In the genomic region with DNA sequence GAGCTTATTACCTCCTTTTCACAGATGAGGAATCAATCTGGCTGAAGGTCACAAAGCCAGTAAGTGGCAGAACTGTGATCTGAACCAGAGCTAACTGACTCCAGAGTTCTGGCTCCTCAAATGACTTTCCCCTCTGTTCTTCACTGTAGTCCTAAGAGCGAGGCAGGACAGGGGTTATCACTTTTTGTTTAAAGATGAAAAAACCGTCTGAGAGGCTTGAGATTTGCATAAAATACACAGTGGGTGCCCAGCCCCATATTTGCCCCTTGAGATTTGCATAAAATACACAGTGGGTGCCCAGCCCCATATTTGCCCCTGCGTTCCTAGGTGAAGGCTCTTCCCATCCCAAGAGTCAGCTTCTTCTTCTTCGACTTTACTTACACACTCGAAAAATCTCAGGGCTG, we compare ENCODE assay signal across 8 cellular contexts. TPM values are rescaled to one million over a fixed set of nuclear protein-coding genes. Genes with fewer than 3 reads are reported as not detected.
DNase-seq lines count a peak whose midpoint lies in the region; ATAC-seq, FAIRE-seq and TF ChIP-seq lines count a peak whose summit lies in the region.

No MANE protein-coding gene starts in this region.

- intact Hi-C loops in CD4-positive, alpha-beta T cell (cut with DNase I, micrococcal nuclease) = no loop called here
- intact Hi-C loops in upper lobe of right lung (cut with DNase I) = no loop called here

- CTCF ChIA-PET in CD4-positive, alpha-beta T cell (lab: Charles Lee) = no interaction called here

- FAIRE-seq in bronchial epithelial cell (lab: Jason Lieb, UNC) = no peak

- DNase-seq in CD4-positive, alpha-beta T cell = no peak
- DNase-seq in bronchial epithelial cell (ENCODE audit: low read depth) (no peak), medulla oblongata (ENCODE audit: extremely low spot score) (peak; percentile 45), upper lobe of right lung (no peak)
- no peak for DNase-seq in NK-92 treated with Interleukin-12 subunit alpha and Interleukin-12 subunit beta, amount 100 ng/mL, for 24 hours (lab: John Stamatoyannopoulos, UW)
- no peak for DNase-seq in activated CD8-positive, alpha-beta memory T cell treated with anti-CD3 and anti-CD28 coated beads, Interleukin-2, amount 50 U/mL, for 48 hours

- POLR2A ChIA-PET in CD4-positive, alpha-beta T cell (lab: Charles Lee) = interaction anchor here (0.9 to 2.3 kb wide), 4 partner anchors 9 to 17 kb away, joined by 3 to 28 read pairs (median 7); a partner anchor contains a TSS

- peaks cover 5% of the 10 kb centered on the region for H3K36me3 Mint-ChIP-seq in CD4-positive, alpha-beta T cell (ENCODE audit: low read depth)

- no peak overlapping the region for H3K27ac Mint-ChIP-seq in CD4-positive, alpha-beta T cell

- peak overlapping the region; percentile 83 for H3K9ac ChIP-seq in HUES64 (ENCODE audit: low read depth, low read length)

- no peak for TF ChIP-seq CTCF in CD4-positive, alpha-beta T cell (IDR thresholded peaks at IDR 0.05)
- TF ChIP-seq CTCF in bronchial epithelial cell (IDR thresholded peaks at IDR 0.05; ENCODE audit: insufficient read depth, low read length, severe bottlenecking) = no peak
- TF ChIP-seq CTCF in upper lobe of right lung (IDR thresholded peaks at IDR 0.05) = no peak

- peaks cover 33% of the 10 kb centered on the region for H3K4me1 ChIP-seq in HUES64 (ENCODE audit: insufficient read depth, low read length)
- peaks cover 16% of the 10 kb centered on the region for H3K4me1 ChIP-seq in upper lobe of right lung

- no peaks in the 10 kb centered on the region for H3K27me3 Mint-ChIP-seq in CD4-positive, alpha-beta T cell

- H3K4me1 Mint-ChIP-seq in CD4-positive, alpha-beta T cell (ENCODE audit: low read depth) = peaks cover 24% of the 10 kb centered on the region

- H3K4me3 ChIP-seq in HUES64 (ENCODE audit: low read length) (peak overlapping the region; percentile 88), bronchial epithelial cell (ENCODE audit: low read depth, low read length) (peak overlapping the region; percentile 75), upper lobe of right lung (peak overlapping the region; percentile 81)

- no peaks in the 10 kb centered on the region for H3K9me3 Mint-ChIP-seq in CD4-positive, alpha-beta T cell

- no peak overlapping the region for H3K27ac ChIP-seq in CD4-positive, alpha-beta T cell (ENCODE audit: low read depth, low read length)
- peak overlapping the region; percentile 78 for H3K27ac ChIP-seq in HUES64 (ENCODE audit: low read depth, low read length)
- peak overlapping the region; percentile 82 for H3K27ac ChIP-seq in upper lobe of right lung

- 11% methylated on average over 5 of the region's 5 CpGs for WGBS in HUES64

- H3K27me3 ChIP-seq in CD4-positive, alpha-beta T cell (ENCODE audit: control insufficient read depth, insufficient read depth, low read length) = no peaks in the 10 kb centered on the region
- H3K27me3 ChIP-seq in HUES64 (ENCODE audit: insufficient read depth, low read length) (no peaks in the 10 kb centered on the region), bronchial epithelial cell (ENCODE audit: control insufficient read depth, insufficient read depth, low read length) (no peaks in the 10 kb centered on the region), upper lobe of right lung (no peaks in the 10 kb centered on the region)

- H3K9me3 ChIP-seq in CD4-positive, alpha-beta T cell (ENCODE audit: control insufficient read depth, low read length) = no peaks in the 10 kb centered on the region
- H3K9me3 ChIP-seq in HUES64 (ENCODE audit: insufficient read depth, low read depth, low read length) (no peaks in the 10 kb centered on the region), upper lobe of right lung (no peaks in the 10 kb centered on the region)

- H3K36me3 ChIP-seq in HUES64 (ENCODE audit: insufficient read depth, low read length) = peaks cover 8% of the 10 kb centered on the region
- peaks cover under 1% of the 10 kb centered on the region for H3K36me3 ChIP-seq in bronchial epithelial cell (ENCODE audit: control insufficient read depth, insufficient read depth, low read length)
- H3K36me3 ChIP-seq in upper lobe of right lung = no peaks in the 10 kb centered on the region

- H3K4me3 Mint-ChIP-seq in CD4-positive, alpha-beta T cell = peak overlapping the region; percentile 86

- no peak for ATAC-seq in CD4-positive, alpha-beta T cell (ENCODE audit: poor library complexity)
- peak; percentile 40 for ATAC-seq in GM21360 (IDR thresholded peaks at IDR 0.05; ENCODE audit: unreplicated experiment)
- no peak for ATAC-seq in upper lobe of right lung

RNA-seq across cellular contexts. Expression of a gene that starts 0.7 kb away (rescaled TPM):
- total RNA-seq in CD4-positive, alpha-beta T cell = 1 to 10 TPM in 1 of 2 experiments, under 1 TPM in 1; 0.81 to 2.3 TPM
- 12.5 TPM for polyA plus RNA-seq in HUES64 (2013, experiment 1 of 2)
- polyA plus RNA-seq in HUES64 (2013, experiment 2 of 2) = 12.8 TPM
- total RNA-seq in bronchial epithelial cell = 3.7 and 5.5 TPM in 2 replicates
- total RNA-seq in upper lobe of right lung = 8.0 TPM

RNA-seq across cellular contexts. Expression of a gene that starts 16.9 kb away (rescaled TPM):
- 10 to 100 TPM; 31.4 to 35.3 TPM for total RNA-seq in CD4-positive, alpha-beta T cell
- polyA plus RNA-seq in HUES64 (2013, experiment 1 of 2) = 199 TPM
- polyA plus RNA-seq in HUES64 (2013, experiment 2 of 2) = 194 TPM
- total RNA-seq in bronchial epithelial cell (108 and 126 TPM in 2 replicates), upper lobe of right lung (60.7 TPM)
